Comparison of ENCODE assay signal across 1 cellular context in the genomic region with DNA sequence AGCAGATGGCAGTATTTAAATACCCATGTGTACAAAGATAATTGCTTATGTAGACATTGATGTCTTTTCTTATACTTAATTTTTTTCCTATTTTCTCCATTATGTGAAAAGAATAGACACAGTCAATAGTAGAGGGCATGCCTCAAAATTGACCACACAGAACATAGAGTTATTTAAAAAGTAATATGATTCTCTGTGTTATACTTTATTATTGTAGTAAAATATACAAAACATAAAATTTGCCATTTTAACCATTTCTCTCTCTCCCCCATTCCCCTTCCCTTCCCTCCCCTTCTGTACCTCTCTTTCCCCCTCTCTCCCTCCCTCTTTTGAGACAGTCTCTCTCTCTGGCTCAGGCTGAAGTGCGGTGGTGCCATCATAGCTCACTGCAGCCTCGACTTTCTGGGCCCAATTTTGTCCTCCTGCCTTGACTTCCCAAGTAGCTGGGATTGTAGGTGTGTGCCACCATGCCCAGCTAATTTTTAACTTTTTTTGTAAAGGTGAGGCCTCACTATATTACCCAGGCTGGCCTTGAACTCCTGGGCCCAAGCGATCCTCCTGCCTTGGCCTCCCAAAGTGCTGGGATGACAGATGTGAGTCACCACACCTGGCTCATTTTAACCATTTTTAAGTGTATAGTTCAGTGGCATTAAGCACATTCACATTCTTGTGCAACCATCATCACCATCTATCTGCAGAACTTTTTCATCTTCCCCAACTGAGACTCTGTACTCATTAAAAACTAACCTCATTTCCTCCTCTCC.
TF ChIP-seq lines count a peak whose summit lies in the region.

No MANE protein-coding gene starts in this region.

TF ChIP-seq in SK-N-SH, 30 proteins besides CTCF, POLR2A, EP300 and RAD21:
- TF ChIP-seq FOXM1 (IDR thresholded peaks at IDR 0.05; ENCODE audit: low read depth) (no peak), SIN3A (IDR thresholded peaks at IDR 0.05; ENCODE audit: borderline replicate concordance, low read depth, low read length) (no peak), SMC3 (IDR thresholded peaks at IDR 0.05; ENCODE audit: low read depth, low read length) (no peak), ELF1 (IDR thresholded peaks at IDR 0.05) (no peak), MXI1 (IDR thresholded peaks at IDR 0.05; ENCODE audit: low read depth, low read length) (no peak), MEF2A (IDR thresholded peaks at IDR 0.05; ENCODE audit: borderline replicate concordance, low read depth) (no peak), EZH2phosphoT487 (IDR thresholded peaks at IDR 0.05; ENCODE audit: borderline replicate concordance, low read depth) (no peak), TCF12 (IDR thresholded peaks at IDR 0.05) (no peak), TAF1 (IDR thresholded peaks at IDR 0.05; ENCODE audit: borderline replicate concordance, low read depth, low read length) (no peak), RXRA (IDR thresholded peaks at IDR 0.05; ENCODE audit: borderline replicate concordance, low read depth) (no peak), FOSL2 (IDR thresholded peaks at IDR 0.05; ENCODE audit: borderline replicate concordance, low read depth) (no peak), NFIC (IDR thresholded peaks at IDR 0.05; ENCODE audit: borderline replicate concordance) (no peak), GABPA (IDR thresholded peaks at IDR 0.05; ENCODE audit: low read depth) (no peak), RFX5 (IDR thresholded peaks at IDR 0.05; ENCODE audit: low read length) (no peak)
- TF ChIP-seq, protein P1, sequence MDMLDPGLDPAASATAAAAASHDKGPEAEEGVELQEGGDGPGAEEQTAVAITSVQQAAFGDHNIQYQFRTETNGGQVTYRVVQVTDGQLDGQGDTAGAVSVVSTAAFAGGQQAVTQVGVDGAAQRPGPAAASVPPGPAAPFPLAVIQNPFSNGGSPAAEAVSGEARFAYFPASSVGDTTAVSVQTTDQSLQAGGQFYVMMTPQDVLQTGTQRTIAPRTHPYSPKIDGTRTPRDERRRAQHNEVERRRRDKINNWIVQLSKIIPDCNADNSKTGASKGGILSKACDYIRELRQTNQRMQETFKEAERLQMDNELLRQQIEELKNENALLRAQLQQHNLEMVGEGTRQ (IDR thresholded peaks at IDR 0.05; ENCODE audit: borderline replicate concordance, low read depth, low read length), result no peak
- TF ChIP-seq, protein P2, sequence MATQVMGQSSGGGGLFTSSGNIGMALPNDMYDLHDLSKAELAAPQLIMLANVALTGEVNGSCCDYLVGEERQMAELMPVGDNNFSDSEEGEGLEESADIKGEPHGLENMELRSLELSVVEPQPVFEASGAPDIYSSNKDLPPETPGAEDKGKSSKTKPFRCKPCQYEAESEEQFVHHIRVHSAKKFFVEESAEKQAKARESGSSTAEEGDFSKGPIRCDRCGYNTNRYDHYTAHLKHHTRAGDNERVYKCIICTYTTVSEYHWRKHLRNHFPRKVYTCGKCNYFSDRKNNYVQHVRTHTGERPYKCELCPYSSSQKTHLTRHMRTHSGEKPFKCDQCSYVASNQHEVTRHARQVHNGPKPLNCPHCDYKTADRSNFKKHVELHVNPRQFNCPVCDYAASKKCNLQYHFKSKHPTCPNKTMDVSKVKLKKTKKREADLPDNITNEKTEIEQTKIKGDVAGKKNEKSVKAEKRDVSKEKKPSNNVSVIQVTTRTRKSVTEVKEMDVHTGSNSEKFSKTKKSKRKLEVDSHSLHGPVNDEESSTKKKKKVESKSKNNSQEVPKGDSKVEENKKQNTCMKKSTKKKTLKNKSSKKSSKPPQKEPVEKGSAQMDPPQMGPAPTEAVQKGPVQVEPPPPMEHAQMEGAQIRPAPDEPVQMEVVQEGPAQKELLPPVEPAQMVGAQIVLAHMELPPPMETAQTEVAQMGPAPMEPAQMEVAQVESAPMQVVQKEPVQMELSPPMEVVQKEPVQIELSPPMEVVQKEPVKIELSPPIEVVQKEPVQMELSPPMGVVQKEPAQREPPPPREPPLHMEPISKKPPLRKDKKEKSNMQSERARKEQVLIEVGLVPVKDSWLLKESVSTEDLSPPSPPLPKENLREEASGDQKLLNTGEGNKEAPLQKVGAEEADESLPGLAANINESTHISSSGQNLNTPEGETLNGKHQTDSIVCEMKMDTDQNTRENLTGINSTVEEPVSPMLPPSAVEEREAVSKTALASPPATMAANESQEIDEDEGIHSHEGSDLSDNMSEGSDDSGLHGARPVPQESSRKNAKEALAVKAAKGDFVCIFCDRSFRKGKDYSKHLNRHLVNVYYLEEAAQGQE (IDR thresholded peaks at IDR 0.05; ENCODE audit: low read depth, low read length), result no peak
- TF ChIP-seq, protein P3, sequence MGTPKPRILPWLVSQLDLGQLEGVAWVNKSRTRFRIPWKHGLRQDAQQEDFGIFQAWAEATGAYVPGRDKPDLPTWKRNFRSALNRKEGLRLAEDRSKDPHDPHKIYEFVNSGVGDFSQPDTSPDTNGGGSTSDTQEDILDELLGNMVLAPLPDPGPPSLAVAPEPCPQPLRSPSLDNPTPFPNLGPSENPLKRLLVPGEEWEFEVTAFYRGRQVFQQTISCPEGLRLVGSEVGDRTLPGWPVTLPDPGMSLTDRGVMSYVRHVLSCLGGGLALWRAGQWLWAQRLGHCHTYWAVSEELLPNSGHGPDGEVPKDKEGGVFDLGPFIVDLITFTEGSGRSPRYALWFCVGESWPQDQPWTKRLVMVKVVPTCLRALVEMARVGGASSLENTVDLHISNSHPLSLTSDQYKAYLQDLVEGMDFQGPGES (IDR thresholded peaks at IDR 0.05; ENCODE audit: low read depth, low read length), result no peak
TF ChIP-seq in SK-N-SH: peak in this region for 0.
